10 cellular contexts compared by ENCODE assay signal in the genomic region with DNA sequence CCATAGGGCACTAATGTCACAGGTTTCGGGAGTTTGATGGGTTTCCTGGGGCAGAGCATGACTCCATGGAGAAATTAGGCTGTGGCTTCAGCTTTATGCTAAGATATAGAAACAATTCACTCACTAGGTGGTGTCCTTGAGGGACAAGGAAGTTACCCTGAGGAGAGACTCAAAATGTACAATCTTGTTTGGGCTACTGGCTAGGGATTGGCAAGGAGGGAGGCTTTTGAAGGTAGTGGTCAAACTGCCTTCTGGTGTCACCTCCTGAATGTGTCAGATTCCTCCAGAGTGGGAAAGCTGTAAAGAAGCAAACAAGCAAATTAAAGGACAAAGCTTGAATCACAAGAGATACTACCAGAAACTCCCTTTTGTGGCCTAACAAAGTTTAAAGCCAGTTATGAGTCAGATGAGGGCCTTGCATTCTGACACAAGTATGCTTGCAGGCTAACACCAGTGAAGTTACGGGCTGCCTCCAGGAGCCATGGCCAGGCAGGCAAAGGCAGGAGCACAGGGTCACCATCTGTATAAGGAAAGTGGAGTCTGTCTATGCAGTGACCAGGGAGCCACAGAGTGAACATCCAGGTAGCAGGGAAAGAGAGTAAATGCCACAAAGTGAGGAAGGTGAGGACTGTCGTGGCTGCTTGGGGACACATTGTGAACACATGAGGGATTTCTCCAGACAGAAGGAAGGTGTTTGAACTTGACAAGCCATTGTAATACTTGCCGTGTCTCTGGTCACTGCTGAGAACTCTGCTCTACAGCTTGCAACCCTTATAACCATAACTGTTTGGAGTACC.
DNase-seq lines count a peak whose midpoint lies in the region; ATAC-seq and TF ChIP-seq lines count a peak whose summit lies in the region.
"Had no signal": no experiment of that assay in that cellular context is flagged by ENCODE, and none has a peak within 500 bp of the region (broad histone marks: within the 10 kb centered on the region; RNA-seq: fewer than 3 reads in every experiment).

No MANE protein-coding gene starts in this region.

- H3K4me3 ChIP-seq in GM12864 (ENCODE audit: low read depth, low read length) (no peak overlapping the region), choroid plexus epithelial cell (ENCODE audit: low read depth, low read length) (no peak overlapping the region)
- H3K4me3 ChIP-seq: esophagus squamous epithelium had no signal

- DNase-seq in GM12864 (ENCODE audit: low read depth) = peak; percentile 25
- peak; percentile 58 for DNase-seq in choroid plexus epithelial cell (ENCODE audit: low read depth)
- no peak for DNase-seq in inferior parietal cortex (ENCODE audit: extremely low spot score)
- DNase-seq in SW480 (ENCODE audit: low spot score) = no peak
- DNase-seq in HK-2 (ENCODE audit: unreplicated experiment) = no peak
- DNase-seq in RKO (ENCODE audit: low spot score) = no peak
- DNase-seq: esophagus squamous epithelium; stimulated activated CD4-positive, alpha-beta T cell treated with anti-CD3 and anti-CD28 coated beads, Interleukin-2, amount 100 ng/mL, for 48 hours had no signal

- ATAC-seq in GM19395 (IDR thresholded peaks at IDR 0.05; ENCODE audit: unreplicated experiment) (peak; percentile 89), HG03439 (IDR thresholded peaks at IDR 0.05; ENCODE audit: unreplicated experiment) (peak; percentile 74)

- TF ChIP-seq CTCF in GM12864 (IDR thresholded peaks at IDR 0.05; ENCODE audit: low read depth, low read length, missing control alignments) (peak; percentile 33), choroid plexus epithelial cell (conservative IDR thresholded peaks at IDR 0.05; ENCODE audit: low read depth, low read length) (no peak)

Comparison
In these comparisons a context has a peak if more than half of its experiments do, and no peak if none do; other contexts are left out.
1. DNase-seq: peak in GM12864 (single experiment) and choroid plexus epithelial cell (single experiment); none in inferior parietal cortex (single experiment), SW480 (single experiment), HK-2 (single experiment) and RKO (single experiment).